In genomic region chr10:131928248-131929095, GRCh38 we compare ENCODE assay signal across 1 cellular context.
TF ChIP-seq lines count a peak whose summit lies in the region.

No MANE protein-coding gene starts in this region.

TF ChIP-seq in K562, 482 proteins besides CTCF, POLR2A, EP300 and RAD21 (continued from another document):
- no peak for TF ChIP-seq CEBPZ (IDR thresholded peaks at IDR 0.05; ENCODE audit: borderline replicate concordance, low read depth, low read length)
- TF ChIP-seq SETDB1 (IDR thresholded peaks at IDR 0.05; ENCODE audit: low read length) = no peak
- TF ChIP-seq FOSL1 (tag; conservative IDR thresholded peaks at IDR 0.05) = no peak
- no peak for TF ChIP-seq ZNF395 (CRISPR knock-in tag; IDR thresholded peaks at IDR 0.05)
- no peak for TF ChIP-seq ELK3 (CRISPR knock-in tag; IDR thresholded peaks at IDR 0.05)
- TF ChIP-seq HDAC3 (IDR thresholded peaks at IDR 0.05; ENCODE audit: borderline replicate concordance, partially characterized antibody) = no peak
- no peak for TF ChIP-seq BRD9 (IDR thresholded peaks at IDR 0.05; ENCODE audit: low read depth, partially characterized antibody)
- TF ChIP-seq WHSC1 (IDR thresholded peaks at IDR 0.05; ENCODE audit: low read length) = no peak
- TF ChIP-seq SOX6 (IDR thresholded peaks at IDR 0.05) = 0 out of 2 replicates have a peak, but pooled peaks have one; percentile 12
- no peak for TF ChIP-seq TBL1XR1 (IDR thresholded peaks at IDR 0.05; ENCODE audit: low read length in 2 of 2)
- TF ChIP-seq L3MBTL2 (IDR thresholded peaks at IDR 0.05) = no peak
- no peak for TF ChIP-seq ZFPM2 (CRISPR knock-in tag; IDR thresholded peaks at IDR 0.05)
- no peak for TF ChIP-seq ZNF592 (IDR thresholded peaks at IDR 0.05)
- TF ChIP-seq U2AF2 (optimal IDR thresholded peaks at IDR 0.05; ENCODE audit: low read depth, low read length) = no peak
